1 cellular context compared by ENCODE assay signal in genomic region chr1:187928288-187928687, GRCh38.
A peak's percentile ranks its signal among the peaks of the same experiment; 100 is the strongest.
TF ChIP-seq lines count a peak whose summit lies in the region.

No MANE protein-coding gene starts in this region.

TF ChIP-seq in GM23338, 12 proteins besides CTCF, POLR2A, EP300 and RAD21 (continued from another document):
- TF ChIP-seq CREB1 (CRISPR knock-in tag; IDR thresholded peaks at IDR 0.05; ENCODE audit: low read depth), result peak; percentile 34; the same call in 1 of the 2 replicates
